8 cellular contexts compared by ENCODE assay signal in genomic region chr7:149195180-149196150, GRCh38. TPM values are rescaled to one million over a fixed set of nuclear protein-coding genes. Genes with fewer than 3 reads are reported as not detected.
A peak's percentile ranks its signal among the peaks of the same experiment; 100 is the strongest.
DNase-seq lines count a peak whose midpoint lies in the region; ATAC-seq and TF ChIP-seq lines count a peak whose summit lies in the region.

Gene ZNF282 (plus strand): TSS chr7:149195546. CDS start chr7:149195590, 44 bp downstream.

- H3K27me3 Mint-ChIP-seq in activated CD4-positive, alpha-beta T cell treated with anti-CD3 and anti-CD28 coated beads for 36 hours: no peaks in the 10 kb centered on the region

- peak; percentile 91 for ATAC-seq in GM19023 (IDR thresholded peaks at IDR 0.05; ENCODE audit: unreplicated experiment)
- peak; percentile 86 for ATAC-seq in HG03280 (IDR thresholded peaks at IDR 0.05; ENCODE audit: unreplicated experiment)
- ATAC-seq in activated CD4-positive, alpha-beta T cell treated with anti-CD3 and anti-CD28 coated beads for 36 hours: peak; percentile 91

- H3K4me3 Mint-ChIP-seq in activated CD4-positive, alpha-beta T cell treated with anti-CD3 and anti-CD28 coated beads for 36 hours: peak within 1 kb of the TSS; percentile 95

- peak within 1 kb of the TSS; percentile 94 for H3K4me3 ChIP-seq in choroid plexus epithelial cell (ENCODE audit: low read depth, low read length)

- CTCF ChIA-PET in activated CD4-positive, alpha-beta T cell treated with anti-CD3 and anti-CD28 coated beads for 36 hours (lab: Charles Lee): interaction anchor here (0.6 to 4.4 kb wide), 31 partner anchors 8 to 1543 kb away, joined by 3 to 30 read pairs (median 4); partner anchors contain the start of genes ZNF398 and ZNF783

- no peaks in the 10 kb centered on the region for H3K9me3 Mint-ChIP-seq in activated CD4-positive, alpha-beta T cell treated with anti-CD3 and anti-CD28 coated beads for 36 hours (ENCODE audit: low read depth)

- no peaks in the 10 kb centered on the region for H3K27me3 ChIP-seq in layer of hippocampus (ENCODE audit: control insufficient read depth, insufficient read depth, low read length)

- H3K36me3 Mint-ChIP-seq in activated CD4-positive, alpha-beta T cell treated with anti-CD3 and anti-CD28 coated beads for 36 hours (ENCODE audit: low read depth): peaks cover 34% of the 10 kb centered on the region

- peak within 1 kb of the TSS; percentile 94 for H3K27ac ChIP-seq in layer of hippocampus (ENCODE audit: low read depth, low read length)

- DNase-seq in AML-193 (lab: John Stamatoyannopoulos, UW) (peak; percentile 75 to 78), NCI-H345 (lab: John Stamatoyannopoulos, UW) (peak; percentile 90), choroid plexus epithelial cell (ENCODE audit: low read depth) (peak; percentile 92)
- DNase-seq in activated CD4-positive, alpha-beta T cell treated with anti-CD3 and anti-CD28 coated beads for 36 hours: peak; percentile 89
- peak; percentile 48 to 71 for DNase-seq in stimulated activated CD4-positive, alpha-beta T cell treated with anti-CD3 and anti-CD28 coated beads, Interleukin-1b, Interleukin-23, amount 100 ng/mL, for 4 hours (ENCODE audit: low read depth in 2 of 2)

- intact Hi-C loops in activated CD4-positive, alpha-beta T cell treated with anti-CD3 and anti-CD28 coated beads for 36 hours (cut with DNase I, micrococcal nuclease): loop anchor here (1.0 to 10.0 kb wide), 11 partner anchors 44 to 519 kb away; partner anchors contain the start of genes ZNF212 (in 1 of the 2), ZNF398 (in 1 of the 2), ZNF746 (in 1 of the 2) and ZNF783 (in 1 of the 2)

- peak within 1 kb of the TSS; percentile 94 for H3K27ac Mint-ChIP-seq in activated CD4-positive, alpha-beta T cell treated with anti-CD3 and anti-CD28 coated beads for 36 hours

- POLR2A ChIA-PET in activated CD4-positive, alpha-beta T cell treated with anti-CD3 and anti-CD28 coated beads for 36 hours (lab: Charles Lee): interaction anchor here (0.6 to 2.0 kb wide), 8 partner anchors 9 to 265 kb away, joined by 3 to 7 read pairs (median 4); partner anchors contain the start of genes ZNF398 and ZNF425

- H3K4me1 Mint-ChIP-seq in activated CD4-positive, alpha-beta T cell treated with anti-CD3 and anti-CD28 coated beads for 36 hours: peaks cover 42% of the 10 kb centered on the region

- peak; percentile 77 for TF ChIP-seq CTCF in choroid plexus epithelial cell (conservative IDR thresholded peaks at IDR 0.05; ENCODE audit: low read depth, low read length)

RNA-seq across cellular contexts. Expression of gene ZNF282, which starts in this region (rescaled TPM):
- 10 to 100 TPM; 41.1 to 46.3 TPM for total RNA-seq in activated CD4-positive, alpha-beta T cell treated with anti-CD3 and anti-CD28 coated beads for 36 hours

Comparison
In these comparisons a context has a peak if more than half of its experiments do, and no peak if none do; other contexts are left out.
1. Peak in every context shown above with its lines: DNase-seq, ATAC-seq, H3K4me3 ChIP-seq and H3K27ac ChIP-seq.